In the genomic region with DNA sequence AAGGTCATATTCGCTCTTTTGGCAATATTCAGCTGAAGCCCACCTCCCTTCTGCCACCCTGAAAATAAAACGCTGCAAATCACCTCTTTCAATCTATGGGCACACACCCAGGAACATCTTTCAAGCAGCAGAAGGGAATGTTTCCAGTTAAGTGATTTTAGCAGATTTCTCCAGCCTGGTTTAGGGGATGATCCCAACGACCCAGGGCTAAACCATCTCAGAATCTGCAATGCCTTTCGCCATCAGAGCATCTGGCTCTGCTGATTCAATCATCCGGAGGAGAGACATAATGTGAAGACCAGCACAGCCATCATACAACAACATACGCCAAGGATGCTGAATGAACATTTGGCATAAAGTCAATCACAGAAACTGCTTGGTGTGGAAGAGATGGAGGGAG, we compare ENCODE assay signal across 19 cellular contexts. TPM values are rescaled to one million over a fixed set of nuclear protein-coding genes. Genes with fewer than 3 reads are reported as not detected.
DNase-seq lines count a peak whose midpoint lies in the region; TF ChIP-seq lines count a peak whose summit lies in the region.
"Had no signal": no experiment of that assay in that cellular context is flagged by ENCODE, and none has a peak within 500 bp of the region (broad histone marks: within the 10 kb centered on the region; RNA-seq: fewer than 3 reads in every experiment).

No MANE protein-coding gene starts in this region.

- H3K27me3 ChIP-seq in WERI-Rb-1 (ENCODE audit: insufficient read depth, low read depth, severe bottlenecking), result no peaks in the 10 kb centered on the region
- H3K27me3 ChIP-seq: BLaER1 had no signal

- H3K4me3 ChIP-seq in WERI-Rb-1 (ENCODE audit: low read depth, low read length), result no peak overlapping the region
- H3K4me3 ChIP-seq: BLaER1, GM23248 had no signal

- H3K9me3 ChIP-seq in WERI-Rb-1 (ENCODE audit: severe bottlenecking), result no peaks in the 10 kb centered on the region
- H3K9me3 ChIP-seq: BLaER1, Caco-2 had no signal

- DNase-seq in NCI-H2171 treated with DMSO at 0.1 percent for 48 hours (lab: John Stamatoyannopoulos, UW) (peak; percentile 56), NCI-H2171 (lab: John Stamatoyannopoulos, UW) (no peak), Ammon's horn (ENCODE audit: low spot score) (peak; percentile 5), NCI-H1694 (lab: John Stamatoyannopoulos, UW) (peak; percentile 75), WERI-Rb-1 (peak; percentile 12), dermis blood vessel endothelial cell (no peak), 8988T (no peak)
- DNase-seq: Caco-2; CD4-positive, CD25-positive, alpha-beta regulatory T cell; CD8-positive, alpha-beta T cell; DMS53; DMS79 treated with DMSO at 0.1 percent for 48 hours; GM23248; H7; HCEC 1CT had no signal

- H3K36me3 ChIP-seq in WERI-Rb-1, result no peaks in the 10 kb centered on the region
- H3K36me3 ChIP-seq: BLaER1 had no signal

- TF ChIP-seq CTCF in WERI-Rb-1 (IDR thresholded peaks at IDR 0.05; ENCODE audit: low read depth, low read length), result no peak

- no peak overlapping the region for H3K27ac ChIP-seq in WERI-Rb-1
- H3K27ac ChIP-seq: BLaER1, C4-2B, GM23248 had no signal

RNA-seq across cellular contexts. Expression of gene LRRN1, which starts 15.6 kb away (rescaled TPM):
- total RNA-seq in dermis blood vessel endothelial cell, result not detected in 2 replicates
- total RNA-seq: A673, Daoy, GM23248 had no signal

Comparison
In these comparisons a context has a peak if more than half of its experiments do, and no peak if none do; other contexts are left out.
1. DNase-seq: peak in NCI-H2171 treated with DMSO at 0.1 percent for 48 hours (single experiment), Ammon's horn (single experiment), NCI-H1694 (single experiment) and WERI-Rb-1 (single experiment); none in NCI-H2171 (single experiment), dermis blood vessel endothelial cell (single experiment) and 8988T (single experiment).